ENCODE assay signal across 14 cellular contexts in the genomic region with DNA sequence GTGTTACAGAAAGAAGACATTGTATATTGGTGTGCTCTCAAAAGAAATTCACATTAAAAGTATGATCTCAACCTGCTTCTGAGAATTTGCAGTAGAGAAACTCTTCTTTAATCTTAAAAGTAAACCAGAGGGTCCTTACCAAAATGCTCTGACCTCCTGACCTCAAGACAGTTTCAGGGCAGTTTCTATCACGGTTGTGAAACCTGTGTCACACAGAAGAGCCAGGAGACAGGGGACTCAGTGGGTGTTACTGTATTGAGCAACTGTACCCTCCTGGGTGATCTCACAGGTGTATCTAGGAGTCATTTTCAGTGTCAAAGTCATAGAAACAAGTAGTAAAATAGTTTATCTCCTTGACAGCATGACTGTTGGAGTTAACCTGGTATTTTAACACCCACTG.
DNase-seq lines count a peak whose midpoint lies in the region; ATAC-seq and TF ChIP-seq lines count a peak whose summit lies in the region.
"Had no signal": no experiment of that assay in that cellular context is flagged by ENCODE, and none has a peak within 500 bp of the region (broad histone marks: within the 10 kb centered on the region; RNA-seq: fewer than 3 reads in every experiment).

No MANE protein-coding gene starts in this region.

- H3K4me3 Mint-ChIP-seq in progenitor cell of endocrine pancreas (ENCODE audit: low read depth), result no peak overlapping the region
- H3K4me3 Mint-ChIP-seq: activated naive CD4-positive, alpha-beta T cell treated with anti-CD3 and anti-CD28 coated beads, Interleukin-2, amount 50 U/mL, for 24 hours; CD14-positive monocyte had no signal

- no peaks in the 10 kb centered on the region for H3K36me3 Mint-ChIP-seq in progenitor cell of endocrine pancreas (ENCODE audit: insufficient read depth)
- H3K36me3 Mint-ChIP-seq: CD14-positive monocyte had no signal

- no peaks in the 10 kb centered on the region for H3K4me1 ChIP-seq in BE2C

- no peaks in the 10 kb centered on the region for H3K36me3 ChIP-seq in BE2C

- peaks cover 4% of the 10 kb centered on the region for H3K27me3 Mint-ChIP-seq in progenitor cell of endocrine pancreas
- H3K27me3 Mint-ChIP-seq: activated naive CD4-positive, alpha-beta T cell treated with anti-CD3 and anti-CD28 coated beads, Interleukin-2, amount 50 U/mL, for 24 hours had no signal

- peak; percentile 90 for ATAC-seq in GM18498 (IDR thresholded peaks at IDR 0.05; ENCODE audit: unreplicated experiment)
- ATAC-seq in GM19328 (IDR thresholded peaks at IDR 0.05; ENCODE audit: unreplicated experiment), result peak; percentile 97
- peak; percentile 75 for ATAC-seq in HG02678 (IDR thresholded peaks at IDR 0.05; ENCODE audit: unreplicated experiment)
- peak; percentile 96 for ATAC-seq in HG03442 (IDR thresholded peaks at IDR 0.05; ENCODE audit: unreplicated experiment)
- ATAC-seq: activated CD4-positive, CD25-positive, alpha-beta regulatory T cell treated with anti-CD3 and anti-CD28 coated beads, Interleukin-2, amount 50 U/mL, for 24 hours had no signal

- no peak for DNase-seq in progenitor cell of endocrine pancreas (ENCODE audit: low spot score, unreplicated experiment)
- DNase-seq in BE2C, result no peak
- no peak for DNase-seq in NCI-H1092 treated with DMSO at 0.1 percent for 48 hours (lab: John Stamatoyannopoulos, UW)
- DNase-seq in AG08395 (ENCODE audit: low spot score), result no peak
- DNase-seq: cortex of kidney, kidney glomerular epithelial cell, NCI-H774 had no signal

- no peak overlapping the region for H3K27ac Mint-ChIP-seq in progenitor cell of endocrine pancreas
- H3K27ac Mint-ChIP-seq: activated naive CD4-positive, alpha-beta T cell treated with anti-CD3 and anti-CD28 coated beads, Interleukin-2, amount 50 U/mL, for 24 hours; CD14-positive monocyte had no signal

- no peaks in the 10 kb centered on the region for H3K9me3 ChIP-seq in BE2C

- H3K4me1 Mint-ChIP-seq in progenitor cell of endocrine pancreas (ENCODE audit: low read depth), result peaks cover 10% of the 10 kb centered on the region
- H3K4me1 Mint-ChIP-seq: activated naive CD4-positive, alpha-beta T cell treated with anti-CD3 and anti-CD28 coated beads, Interleukin-2, amount 50 U/mL, for 24 hours; CD14-positive monocyte had no signal

- H3K27me3 ChIP-seq in BE2C, result no peaks in the 10 kb centered on the region

- no peak overlapping the region for H3K4me3 ChIP-seq in BE2C (ENCODE audit: low read depth, low read length)

- TF ChIP-seq CTCF in progenitor cell of endocrine pancreas (IDR thresholded peaks at IDR 0.05; ENCODE audit: unreplicated experiment) (no peak), BE2C (IDR thresholded peaks at IDR 0.05; ENCODE audit: low read depth, low read length) (no peak)

- no peaks in the 10 kb centered on the region for H3K9me3 Mint-ChIP-seq in progenitor cell of endocrine pancreas (ENCODE audit: low read depth)
- H3K9me3 Mint-ChIP-seq: activated naive CD4-positive, alpha-beta T cell treated with anti-CD3 and anti-CD28 coated beads, Interleukin-2, amount 50 U/mL, for 24 hours had no signal
